In the genomic region with DNA sequence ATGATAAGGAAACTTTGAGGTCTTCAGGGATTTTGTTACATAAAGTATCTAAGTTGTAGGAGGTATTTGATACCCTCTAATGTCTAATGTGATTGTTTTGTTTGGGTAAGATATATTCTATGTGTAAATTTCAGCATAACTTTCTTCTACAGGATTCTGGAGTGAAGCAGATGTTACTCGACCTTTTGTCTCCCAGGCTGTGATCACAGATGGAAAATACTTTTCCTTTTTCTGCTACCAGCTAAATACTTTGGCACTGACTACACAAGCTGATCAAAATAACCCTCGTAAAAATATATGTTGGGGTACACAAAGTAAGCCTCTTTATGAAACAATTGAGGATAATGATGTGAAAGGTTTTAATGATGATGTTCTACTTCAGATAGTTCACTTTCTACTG, we compare ENCODE assay signal across 17 cellular contexts. TPM values are rescaled to one million over a fixed set of nuclear protein-coding genes. Genes with fewer than 3 reads are reported as not detected.
DNase-seq lines count a peak whose midpoint lies in the region; ATAC-seq, FAIRE-seq and TF ChIP-seq lines count a peak whose summit lies in the region.
"Had no signal": no experiment of that assay in that cellular context is flagged by ENCODE, and none has a peak within 500 bp of the region (broad histone marks: within the 10 kb centered on the region; RNA-seq: fewer than 3 reads in every experiment).

No MANE protein-coding gene starts in this region.

- H3K4me1 ChIP-seq in HepG2 (ENCODE audit: insufficient read depth, low read length), result peaks cover 26% of the 10 kb centered on the region
- peaks cover 0 to 9% (median 0%) of the 10 kb centered on the region in 4 donors for H3K4me1 ChIP-seq in right lobe of liver
- H3K4me1 ChIP-seq: BE2C had no signal

- intact Hi-C loops in HepG2 (cut with micrococcal nuclease; ENCODE audit: unreplicated experiment) (no loop called here), right lobe of liver (cut with DNase I) (no loop called here)

- peak overlapping the region; percentile 10 for H3K27ac Mint-ChIP-seq in stimulated activated effector memory CD8-positive, alpha-beta T cell treated with anti-CD3 and anti-CD28 coated beads, Interleukin-12 subunit alpha, Interleukin-12 subunit beta, amount 100 ng/mL, for 72 hours
- H3K27ac Mint-ChIP-seq: CD4-positive, alpha-beta T cell had no signal

- H3K4me3 Mint-ChIP-seq in stimulated activated effector memory CD8-positive, alpha-beta T cell treated with anti-CD3 and anti-CD28 coated beads, Interleukin-12 subunit alpha, Interleukin-12 subunit beta, amount 100 ng/mL, for 72 hours, result no peak overlapping the region
- H3K4me3 Mint-ChIP-seq: CD4-positive, alpha-beta T cell had no signal

- no peaks in the 10 kb centered on the region for H3K9me3 Mint-ChIP-seq in stimulated activated effector memory CD8-positive, alpha-beta T cell treated with anti-CD3 and anti-CD28 coated beads, Interleukin-12 subunit alpha, Interleukin-12 subunit beta, amount 100 ng/mL, for 72 hours
- H3K9me3 Mint-ChIP-seq: CD4-positive, alpha-beta T cell had no signal

- H3K79me2 ChIP-seq in HepG2 (ENCODE audit: insufficient read depth, low read length), result peaks cover 28% of the 10 kb centered on the region

- TF ChIP-seq EP300 in HepG2 (IDR thresholded peaks at IDR 0.05; ENCODE audit: low read depth in 2 of 2, low read length in 2 of 2) (no peak), HepG2 (CRISPR knock-in tag; IDR thresholded peaks at IDR 0.05; ENCODE audit: borderline replicate concordance) (no peak)

- CTCF ChIA-PET in HepG2 (lab: Yijun Ruan, JAX; ENCODE audit: low intra/inter-chr PET ratio, low total read pairs), result no interaction called here

- TF ChIP-seq POLR2A in HepG2 (IDR thresholded peaks at IDR 0.05; ENCODE audit: insufficient read depth in 1 of 2, low read depth in 2 of 2, low read length in 2 of 2) (no peak), right lobe of liver (IDR thresholded peaks at IDR 0.05) (no peak)

- no peak overlapping the region for H3K9ac ChIP-seq in HepG2 (ENCODE audit: insufficient read depth, low read depth, low read length)

- 94% methylated on average over 2 of the region's 2 CpGs for whole genome bisulfite sequencing in HepG2 (ENCODE audit: low lambda C conversion rate)
- 95% methylated on average over 2 of the region's 2 CpGs for WGBS in right lobe of liver (ENCODE audit: insufficient coverage, low coverage, low lambda C conversion rate, missing lambda C conversion rate)

- H3K36me3 Mint-ChIP-seq in stimulated activated effector memory CD8-positive, alpha-beta T cell treated with anti-CD3 and anti-CD28 coated beads, Interleukin-12 subunit alpha, Interleukin-12 subunit beta, amount 100 ng/mL, for 72 hours, result peaks cover 95% of the 10 kb centered on the region

- H4K20me1 ChIP-seq in HepG2 (ENCODE audit: insufficient read depth, low read length), result no peaks in the 10 kb centered on the region; the same call in 1 of the 2 replicates

- H3K36me3 ChIP-seq in HepG2 (replicated peaks in 1 of 2; ENCODE audit: control insufficient read depth in 1 of 2, insufficient read depth in 2 of 2, low read length in 2 of 2) (peaks cover 8 to 47% of the 10 kb centered on the region in 2 experiments), right lobe of liver (peaks cover 0 to 67% (median 10%) of the 10 kb centered on the region in 4 donors)

- ATAC-seq in HepG2, result no peak
- ATAC-seq in right lobe of liver, result no peak
- ATAC-seq in stimulated activated effector memory CD8-positive, alpha-beta T cell treated with anti-CD3 and anti-CD28 coated beads, Interleukin-12 subunit alpha, Interleukin-12 subunit beta, amount 100 ng/mL, for 72 hours, result no peak

- DNase-seq in HepG2 (ENCODE audit: low spot score), result no peak
- DNase-seq in right lobe of liver, result no peak
- DNase-seq in dermis microvascular lymphatic vessel endothelial cell (ENCODE audit: low read depth in 2 of 2), result peak; percentile 55 to 59
- no peak for DNase-seq in stimulated activated effector memory CD8-positive, alpha-beta T cell treated with anti-CD3 and anti-CD28 coated beads, Interleukin-12 subunit alpha, Interleukin-12 subunit beta, amount 100 ng/mL, for 72 hours (ENCODE audit: low spot score in 2 of 2)
- no peak for DNase-seq in SHP77 treated with DMSO at 0.1 percent for 48 hours (lab: John Stamatoyannopoulos, UW)
- no peak for DNase-seq in NCI-H446 (lab: John Stamatoyannopoulos, UW)
- DNase-seq: ACHN; BE2C; Caco-2; CD4-positive, alpha-beta T cell; HCEC 1CT had no signal

- H3K27ac ChIP-seq in HepG2 (ENCODE audit: extremely low read length, insufficient read depth, low read length) (no peak overlapping the region), right lobe of liver (no peak overlapping the region)
- H3K27ac ChIP-seq: C4-2B had no signal

- peaks cover 16% of the 10 kb centered on the region for H3K4me1 Mint-ChIP-seq in stimulated activated effector memory CD8-positive, alpha-beta T cell treated with anti-CD3 and anti-CD28 coated beads, Interleukin-12 subunit alpha, Interleukin-12 subunit beta, amount 100 ng/mL, for 72 hours

- no peak overlapping the region for H3K4me3 ChIP-seq in HepG2 (replicated peaks in 1 of 3; ENCODE audit: insufficient read depth in 1 of 3, low read depth in 2 of 3, low read length in 3 of 3)
- H3K4me3 ChIP-seq in right lobe of liver, result no peak overlapping the region

- TF ChIP-seq CTCF in HepG2 (CRISPR knock-in tag; IDR thresholded peaks at IDR 0.05) (no peak), right lobe of liver (IDR thresholded peaks at IDR 0.05) (no peak)

- no peak overlapping the region for H2AFZ ChIP-seq in HepG2 (ENCODE audit: low read length)

- POLR2A ChIA-PET in HepG2 (lab: Yijun Ruan, JAX), result no interaction called here

- H3K9me3 ChIP-seq in HepG2 (ENCODE audit: low read length) (no peaks in the 10 kb centered on the region), right lobe of liver (no peaks in the 10 kb centered on the region)
- H3K9me3 ChIP-seq: BE2C, Caco-2 had no signal

- FAIRE-seq in HepG2 (lab: Jason Lieb, UNC), result no peak
- FAIRE-seq: A204.1, D721Med, GM12891, GM19239, H1 had no signal

- H3K4me2 ChIP-seq in HepG2 (ENCODE audit: low read depth, low read length), result no peak overlapping the region

- no peaks in the 10 kb centered on the region; a peak in 1 of 5 replicates for H3K27me3 ChIP-seq in HepG2 (ENCODE audit: control insufficient read depth in 1 of 2, insufficient read depth in 2 of 2, low read length in 2 of 2)
- H3K27me3 ChIP-seq in right lobe of liver, result no peaks in the 10 kb centered on the region
- H3K27me3 ChIP-seq: BE2C had no signal

- no TSS peak for BruUV-seq in HepG2 (replicated peaks; lab: Mats Ljungman, UMichigan)

- in situ Hi-C loops in HepG2 (cut with HindIII; ENCODE audit: extremely low pct_ligation_motif_present, low pct_unique_long_range_greater_than_20kb), result no loop called here

- TF ChIP-seq RAD21 in HepG2 (CRISPR knock-in tag; IDR thresholded peaks at IDR 0.05), result no peak

TF ChIP-seq in HepG2, 621 proteins besides CTCF, POLR2A, EP300 and RAD21:
- no peak for TF ChIP-seq CENPT (CRISPR knock-in tag; IDR thresholded peaks at IDR 0.05; ENCODE audit: low read depth)
- TF ChIP-seq RBFOX2 (IDR thresholded peaks at IDR 0.05; ENCODE audit: low read depth, low read length), result peak; percentile 34; the same call in 1 of the 2 replicates

RNA-seq across cellular contexts. Expression of a gene that starts 6.0 kb away (rescaled TPM):
- total RNA-seq in HepG2 (2016; rRNA removed; fragmentation: Illumina TruSeq; extraction: Trizol) (67.4 and 67.6 TPM in 2 replicates), right lobe of liver (10 to 100 TPM; 23.5 to 71.2 (median 28.8) TPM), dermis microvascular lymphatic vessel endothelial cell (47.4 and 51.8 TPM in 2 replicates)
- total RNA-seq in HepG2 (2016; cell fraction: cytosol; rRNA removed; fragmentation: Illumina TruSeq; extraction: Trizol; ENCODE audit: low read depth), result 8.9 and 9.6 TPM in 2 replicates
- total RNA-seq in HepG2 (2016; cell fraction: insoluble cytoplasmic fraction; rRNA removed; fragmentation: Illumina TruSeq; extraction: Trizol), result 64.4 and 65.1 TPM in 2 replicates
- total RNA-seq in HepG2 (2016; cell fraction: membrane; rRNA removed; fragmentation: Illumina TruSeq; extraction: Trizol), result 19.2 and 26.3 TPM in 2 replicates
- total RNA-seq in HepG2 (2016; cell fraction: nucleus; rRNA removed; fragmentation: Illumina TruSeq; extraction: Trizol), result 46.8 and 55.1 TPM in 2 replicates
- 30.7 and 36.4 TPM in 2 replicates for polyA plus RNA-seq in HepG2 (2011; rRNA removed)
- 33.6 and 35.6 TPM in 2 replicates for polyA plus RNA-seq in HepG2 (2011; cell fraction: cytosol; rRNA removed)
- 26.6 and 27.3 TPM in 2 replicates for polyA plus RNA-seq in HepG2 (2011; cell fraction: nucleus; rRNA removed)
- 25.1 and 37.3 TPM in 2 replicates for polyA plus RNA-seq in HepG2 (2012)
- 7.5 and 8.8 TPM in 2 replicates for polyA plus RNA-seq in HepG2 (2016; cell fraction: cytosol; fragmentation: Illumina TruSeq; extraction: Trizol; ENCODE audit: low read depth)
- polyA plus RNA-seq in HepG2 (2016; cell fraction: insoluble cytoplasmic fraction; fragmentation: Illumina TruSeq; extraction: Trizol; ENCODE audit: low read depth), result 57.2 and 59.4 TPM in 2 replicates
- 11.9 and 18.5 TPM in 2 replicates for polyA plus RNA-seq in HepG2 (2016; cell fraction: membrane; fragmentation: Illumina TruSeq; extraction: Trizol; ENCODE audit: low read depth)
- polyA plus RNA-seq in HepG2 (2016; cell fraction: nucleus; fragmentation: Illumina TruSeq; extraction: Trizol; ENCODE audit: insufficient read depth, low read depth), result 41.8 and 42.7 TPM in 2 replicates
- polyA minus RNA-seq in HepG2 (2011; rRNA and poly(A)+ RNA removed; ENCODE audit: low replicate concordance), result 94.1 and 200 TPM in 2 replicates
- 54.7 and 57.5 TPM in 2 replicates for polyA minus RNA-seq in HepG2 (2011; cell fraction: cytosol; rRNA and poly(A)+ RNA removed)
- 99.8 and 101 TPM in 2 replicates for polyA minus RNA-seq in HepG2 (2011; cell fraction: nucleus; rRNA and poly(A)+ RNA removed)

Comparison
In these comparisons a context has a peak if more than half of its experiments do, and no peak if none do; other contexts are left out.
1. DNase-seq: peak in dermis microvascular lymphatic vessel endothelial cell (2 of 2); none in HepG2 (single experiment), right lobe of liver (0 of 3), stimulated activated effector memory CD8-positive, alpha-beta T cell treated with anti-CD3 and anti-CD28 coated beads, Interleukin-12 subunit alpha, Interleukin-12 subunit beta, amount 100 ng/mL, for 72 hours (0 of 2), SHP77 treated with DMSO at 0.1 percent for 48 hours (single experiment) and NCI-H446 (0 of 2).